Comparison of ENCODE assay signal across 8 cellular contexts in genomic region chr3:97815149-97815917, GRCh38.
DNase-seq lines count a peak whose midpoint lies in the region; ATAC-seq lines count a peak whose summit lies in the region.

No MANE protein-coding gene starts in this region.

- ATAC-seq in HG02870 (IDR thresholded peaks at IDR 0.05; ENCODE audit: unreplicated experiment), result peak; percentile 62
- no peak for ATAC-seq in HG03439 (IDR thresholded peaks at IDR 0.05; ENCODE audit: unreplicated experiment)

- peak; percentile 25 for DNase-seq in EL
- peak; percentile 18 to 39 for DNase-seq in activated CD4-positive, alpha-beta T cell treated with anti-CD3 and anti-CD28 coated beads, Interleukin-2, amount 50 U/mL, for 4 hours
- DNase-seq in kidney tubule cell (ENCODE audit: low spot score), result peak; percentile 84
- no peak for DNase-seq in SIG-M5 treated with dmso at 0.1 percent for 504 hours (lab: John Stamatoyannopoulos, UW; ENCODE audit: unreplicated experiment)
- no peak for DNase-seq in NCI-H774 (lab: John Stamatoyannopoulos, UW)
- no peak for DNase-seq in GM03348 (ENCODE audit: low spot score)

Comparison
In these comparisons a context has a peak if more than half of its experiments do, and no peak if none do; other contexts are left out.
1. DNase-seq: peak in EL (single experiment), activated CD4-positive, alpha-beta T cell treated with anti-CD3 and anti-CD28 coated beads, Interleukin-2, amount 50 U/mL, for 4 hours (2 of 2) and kidney tubule cell (single experiment); none in SIG-M5 treated with dmso at 0.1 percent for 504 hours (single experiment), NCI-H774 (single experiment) and GM03348 (single experiment).